Comparison of ENCODE assay signal across 1 cellular context in the genomic region with DNA sequence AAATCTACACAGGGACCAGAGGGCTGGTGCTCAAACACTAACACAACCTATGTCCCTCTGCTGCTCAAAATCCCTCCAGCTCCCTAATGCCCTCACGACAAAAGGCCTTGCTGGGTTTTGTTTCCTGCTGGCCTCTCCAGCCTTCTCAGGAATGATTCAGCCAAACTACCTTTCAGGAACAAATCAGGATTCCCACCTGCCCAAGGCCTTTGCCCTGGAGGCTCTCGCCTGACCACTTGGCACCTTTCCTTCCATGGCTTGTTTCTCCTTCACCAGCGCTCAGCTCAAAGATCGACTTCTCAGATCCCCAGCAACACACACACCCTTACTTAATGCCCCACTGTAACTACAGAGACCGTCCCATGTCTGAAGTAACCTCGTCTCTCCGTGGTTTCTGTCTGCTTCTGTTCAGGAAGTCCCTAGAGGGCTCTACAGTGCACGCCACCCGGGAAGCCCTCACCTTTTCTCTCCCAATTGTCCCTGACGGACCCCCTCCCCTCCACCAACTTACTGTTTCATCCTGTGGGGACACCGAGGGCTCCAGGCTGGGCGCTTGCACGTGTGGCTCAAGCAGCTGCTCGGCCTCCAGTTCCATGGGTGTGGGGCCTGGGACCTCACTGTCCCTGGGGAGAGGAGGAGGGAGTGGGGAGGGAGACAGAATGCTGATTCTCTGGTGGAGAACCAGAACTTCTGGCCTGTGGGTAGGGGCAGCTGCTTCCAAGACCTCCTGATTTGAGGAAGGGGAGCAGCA.
TF ChIP-seq lines count a peak whose summit lies in the region.

No MANE protein-coding gene starts in this region.

TF ChIP-seq in H1, 55 proteins besides CTCF, POLR2A, EP300 and RAD21:
- no peak for TF ChIP-seq MAFK (IDR thresholded peaks at IDR 0.05; ENCODE audit: low read depth, low read length)
- TF ChIP-seq HDAC6 (IDR thresholded peaks at IDR 0.05; ENCODE audit: low read depth, low read length): no peak
